ENCODE assay signal across 10 cellular contexts in genomic region chr3:44058022-44058867, GRCh38.
A peak's percentile ranks its signal among the peaks of the same experiment; 100 is the strongest.
DNase-seq lines count a peak whose midpoint lies in the region; ATAC-seq and TF ChIP-seq lines count a peak whose summit lies in the region.
"Had no signal": no experiment of that assay in that cellular context is flagged by ENCODE, and none has a peak within 500 bp of the region (broad histone marks: within the 10 kb centered on the region; RNA-seq: fewer than 3 reads in every experiment).

No MANE protein-coding gene starts in this region.

- no peak overlapping the region for H3K4me3 ChIP-seq in thymus (ENCODE audit: low read length)
- H3K4me3 ChIP-seq in ovary = no peak overlapping the region

- H3K27me3 ChIP-seq in thymus (ENCODE audit: control insufficient read depth, insufficient read depth) (no peaks in the 10 kb centered on the region), ovary (no peaks in the 10 kb centered on the region)

- H3K4me1 ChIP-seq in thymus (ENCODE audit: control insufficient read depth, insufficient read depth, low read length) (peaks cover 3% of the 10 kb centered on the region), ovary (ENCODE audit: insufficient read depth) (no peaks in the 10 kb centered on the region)

- POLR2A ChIA-PET in GM10248 (lab: Yijun Ruan, JAX) = interaction anchor here (1.0 kb wide), 1 partner anchor 13 kb away, joined by 3 read pairs; no protein-coding TSS in a partner anchor

- no peaks in the 10 kb centered on the region for H3K36me3 Mint-ChIP-seq in type B pancreatic cell
- H3K36me3 Mint-ChIP-seq: natural killer cell treated with Interleukin-12 subunit alpha and Interleukin-12 subunit beta and Interleukin-15 and Interleukin-18, amount 100 ng/mL, for 72 hours had no signal

- H3K4me1 Mint-ChIP-seq in type B pancreatic cell (ENCODE audit: unreplicated experiment) = peaks cover 44% of the 10 kb centered on the region

- intact Hi-C loops in ovary (cut with DNase I) = no loop called here

- 52% methylated on average over 15 of the region's 15 CpGs for WGBS in thymus
- WGBS in ovary, 3 donors = 18 to 27% (median 19%) methylated on average over 15 of the region's 15 CpGs

- H3K9me3 Mint-ChIP-seq in type B pancreatic cell = peaks cover under 1% of the 10 kb centered on the region
- H3K9me3 Mint-ChIP-seq: natural killer cell treated with Interleukin-12 subunit alpha and Interleukin-12 subunit beta and Interleukin-15 and Interleukin-18, amount 100 ng/mL, for 72 hours had no signal

- H3K9me3 ChIP-seq in thymus (ENCODE audit: control insufficient read depth) = no peaks in the 10 kb centered on the region
- H3K9me3 ChIP-seq in ovary = no peaks in the 10 kb centered on the region

- H3K36me3 ChIP-seq in thymus (ENCODE audit: control insufficient read depth, insufficient read depth) (no peaks in the 10 kb centered on the region), ovary (no peaks in the 10 kb centered on the region)

- ATAC-seq in GM21381 (IDR thresholded peaks at IDR 0.05; ENCODE audit: unreplicated experiment) (peak; percentile 86), HG03520 (IDR thresholded peaks at IDR 0.05; ENCODE audit: unreplicated experiment) (peak; percentile 86)
- ATAC-seq: Panc1 had no signal

- CTCF ChIA-PET in GM10248 (lab: Yijun Ruan, JAX) = interaction anchor here (1.0 to 1.7 kb wide), 6 partner anchors 9 to 63 kb away, joined by 3 to 6 read pairs (median 3); no protein-coding TSS in a partner anchor

- TF ChIP-seq CTCF in GM10248 (IDR thresholded peaks at IDR 0.05; ENCODE audit: control extremely low read depth, extremely low read depth, low read depth, missing control alignments) = no peak
- no peak for TF ChIP-seq CTCF in type B pancreatic cell (conservative IDR thresholded peaks at IDR 0.05)
- no peak for TF ChIP-seq CTCF in ovary (IDR thresholded peaks at IDR 0.05)

- no peak overlapping the region for H3K27ac Mint-ChIP-seq in type B pancreatic cell
- H3K27ac Mint-ChIP-seq: natural killer cell treated with Interleukin-12 subunit alpha and Interleukin-12 subunit beta and Interleukin-15 and Interleukin-18, amount 100 ng/mL, for 72 hours had no signal

- TF ChIP-seq POLR2A in ovary (IDR thresholded peaks at IDR 0.05) = no peak

- no peak for TF ChIP-seq EP300 in ovary (IDR thresholded peaks at IDR 0.05)

- H3K27ac ChIP-seq in thymus (ENCODE audit: low read depth) (peak overlapping the region; percentile 74), ovary (no peak overlapping the region)

- peaks cover 54% of the 10 kb centered on the region for H3K27me3 Mint-ChIP-seq in type B pancreatic cell

- peak; percentile 79 for DNase-seq in GM10248 (ENCODE audit: extremely low spot score)
- DNase-seq in activated CD8-positive, alpha-beta memory T cell treated with anti-CD3 and anti-CD28 coated beads for 24 hours = peak; percentile 78
- peak; percentile 58 for DNase-seq in inferior parietal cortex (ENCODE audit: extremely low spot score)
- no peak for DNase-seq in type B pancreatic cell (ENCODE audit: extremely low spot score, unreplicated experiment)
- no peak for DNase-seq in ovary

- no peak overlapping the region for H3K4me3 Mint-ChIP-seq in type B pancreatic cell
- H3K4me3 Mint-ChIP-seq: natural killer cell treated with Interleukin-12 subunit alpha and Interleukin-12 subunit beta and Interleukin-15 and Interleukin-18, amount 100 ng/mL, for 72 hours had no signal

Comparison
In these comparisons a context has a peak if more than half of its experiments do, and no peak if none do; other contexts are left out.
1. DNase-seq: peak in GM10248 (single experiment), activated CD8-positive, alpha-beta memory T cell treated with anti-CD3 and anti-CD28 coated beads for 24 hours (single experiment) and inferior parietal cortex (single experiment); none in type B pancreatic cell (single experiment) and ovary (0 of 5).